Comparison of ENCODE assay signal across 8 cellular contexts in genomic region chr2:133434962-133435668, GRCh38.
DNase-seq lines count a peak whose midpoint lies in the region; ATAC-seq and TF ChIP-seq lines count a peak whose summit lies in the region.

No MANE protein-coding gene starts in this region.

- peaks cover 30% of the 10 kb centered on the region for H3K4me1 Mint-ChIP-seq in nephron

- no peak overlapping the region for H3K4me3 Mint-ChIP-seq in nephron

- ATAC-seq in GM21526 (IDR thresholded peaks at IDR 0.05; ENCODE audit: low FRiP score, unreplicated experiment) (no peak), GM19328 (IDR thresholded peaks at IDR 0.05; ENCODE audit: unreplicated experiment) (no peak), HG03175 (IDR thresholded peaks at IDR 0.05; ENCODE audit: unreplicated experiment) (no peak)

- H3K36me3 Mint-ChIP-seq in nephron (ENCODE audit: low read depth) = no peaks in the 10 kb centered on the region

- no peak for TF ChIP-seq CTCF in nephron (IDR thresholded peaks at IDR 0.05; ENCODE audit: unreplicated experiment in 3 of 3)

- no peak for TF ChIP-seq POLR2A in erythroblast (IDR thresholded peaks at IDR 0.05; ENCODE audit: low read length)

- DNase-seq in DMS153 treated with DMSO at 0.1 percent for 48 hours (lab: John Stamatoyannopoulos, UW; ENCODE audit: unreplicated experiment) (peak; percentile 89), NCI-H2029 treated with DMSO at 0.1 percent for 48 hours (lab: John Stamatoyannopoulos, UW) (peak; percentile 96), astrocyte of the hippocampus (ENCODE audit: low read depth, low spot score) (peak; percentile 85), erythroblast (lab: John Stamatoyannopoulos, UW) (no peak)

- no peaks in the 10 kb centered on the region for H3K9me3 Mint-ChIP-seq in nephron

- no peaks in the 10 kb centered on the region for H3K27me3 Mint-ChIP-seq in nephron (ENCODE audit: low read depth)

- H3K27ac Mint-ChIP-seq in nephron = peak overlapping the region in 2 of 3 experiments; percentile 8 to 17

Comparison
In these comparisons a context has a peak if more than half of its experiments do, and no peak if none do; other contexts are left out.
1. DNase-seq: peak in DMS153 treated with DMSO at 0.1 percent for 48 hours (single experiment), NCI-H2029 treated with DMSO at 0.1 percent for 48 hours (single experiment) and astrocyte of the hippocampus (single experiment); none in erythroblast (0 of 2).